In genomic region chr11:69048718-69049489, GRCh38 we compare ENCODE assay signal across 9 cellular contexts. TPM values are rescaled to one million over a fixed set of nuclear protein-coding genes. Genes with fewer than 3 reads are reported as not detected.
DNase-seq lines count a peak whose midpoint lies in the region; ATAC-seq, FAIRE-seq and TF ChIP-seq lines count a peak whose summit lies in the region.
"Had no signal": no experiment of that assay in that cellular context is flagged by ENCODE, and none has a peak within 500 bp of the region (broad histone marks: within the 10 kb centered on the region; RNA-seq: fewer than 3 reads in every experiment).

TSS of gene TPCN2 (plus strand) at chr11:69048932. CDS start at chr11:69048998, 66 bp downstream.

- H3K79me2 ChIP-seq in keratinocyte (ENCODE audit: control insufficient read depth, insufficient read depth, low read length) = peaks cover 48% of the 10 kb centered on the region

- TF ChIP-seq CTCF in AG10803 (conservative IDR thresholded peaks at IDR 0.05; ENCODE audit: low read length) (no peak), keratinocyte (optimal IDR thresholded peaks at IDR 0.05 in 1 of 3, IDR thresholded peaks at IDR 0.05 in 1 of 3, conservative IDR thresholded peaks at IDR 0.05 in 1 of 3; ENCODE audit: extremely low read depth in 1 of 3, insufficient read depth in 2 of 3, low read length in 3 of 3) (no peak)

- peaks cover 15% of the 10 kb centered on the region for H3K4me1 Mint-ChIP-seq in central memory CD8-positive, alpha-beta T cell

- peak; percentile 9 for FAIRE-seq in keratinocyte (lab: Jason Lieb, UNC)
- FAIRE-seq: TTC549 had no signal

- H3K27ac Mint-ChIP-seq in central memory CD8-positive, alpha-beta T cell (ENCODE audit: low read depth) = peak within 1 kb of the TSS; percentile 86

- ATAC-seq in GM19035 (IDR thresholded peaks at IDR 0.05; ENCODE audit: unreplicated experiment) = peak; percentile 86
- ATAC-seq in HG03354 (IDR thresholded peaks at IDR 0.05; ENCODE audit: poor library complexity, severe bottlenecking, unreplicated experiment) = peak; percentile 95
- peak; percentile 96 for ATAC-seq in activated CD4-positive, CD25-positive, alpha-beta regulatory T cell treated with anti-CD3 and anti-CD28 coated beads, Interleukin-2, amount 50 U/mL, for 24 hours
- peak; percentile 95 for ATAC-seq in central memory CD8-positive, alpha-beta T cell (replicated peaks; ENCODE audit: extremely low read depth, poor library complexity, severe bottlenecking)

- dilution Hi-C loops in keratinocyte (cut with MboI; ENCODE audit: extremely low pct_ligation_motif_present, low sequenced_read_pairs) = no loop called here

- no peaks in the 10 kb centered on the region for H3K36me3 ChIP-seq in keratinocyte (ENCODE audit: control insufficient read depth in 2 of 2, extremely low read depth in 1 of 2, insufficient read depth in 2 of 2, low read length in 2 of 2)

- DNase-seq in AG10803 (ENCODE audit: low read depth) (peak; percentile 93), NCI-H446 treated with DMSO at 0.1 percent for 48 hours (lab: John Stamatoyannopoulos, UW) (peak; percentile 87), keratinocyte (ENCODE audit: low read depth, low spot score) (peak; percentile 92)
- peak; percentile 77 to 84 for DNase-seq in central memory CD8-positive, alpha-beta T cell (ENCODE audit: low spot score in 2 of 2)
- DNase-seq in stimulated activated CD4-positive, alpha-beta T cell treated with anti-CD3 and anti-CD28 coated beads, Interleukin-12 subunit alpha, Interleukin-12 subunit beta, amount 100 ng/mL, for 48 hours (ENCODE audit: low read depth in 2 of 3, low spot score in 1 of 3) = peak; percentile 80 to 88 (median 84)

- H2AFZ ChIP-seq in keratinocyte (ENCODE audit: control insufficient read depth, low read length) = peak within 1 kb of the TSS; percentile 79

- H3K27me3 ChIP-seq in keratinocyte (ENCODE audit: control insufficient read depth, extremely low read depth, insufficient read depth, low read length) = no peaks in the 10 kb centered on the region

- peak within 1 kb of the TSS; percentile 78 for H3K4me3 Mint-ChIP-seq in central memory CD8-positive, alpha-beta T cell

- H3K4me1 ChIP-seq in keratinocyte (ENCODE audit: control insufficient read depth, extremely low read depth, insufficient read depth, low read length) = peaks cover 24% of the 10 kb centered on the region

- no peaks in the 10 kb centered on the region for H3K9me3 ChIP-seq in keratinocyte (ENCODE audit: control insufficient read depth, low read depth, low read length)

- no peaks in the 10 kb centered on the region for H3K9me1 ChIP-seq in keratinocyte (ENCODE audit: control insufficient read depth, extremely low read depth, insufficient read depth, low read length)

- H3K9me3 Mint-ChIP-seq in central memory CD8-positive, alpha-beta T cell = no peaks in the 10 kb centered on the region

- H3K9ac ChIP-seq in keratinocyte (ENCODE audit: control insufficient read depth, extremely low read depth, insufficient read depth, low read length) = peak within 1 kb of the TSS; percentile 89

- H3K27me3 Mint-ChIP-seq in central memory CD8-positive, alpha-beta T cell = no peaks in the 10 kb centered on the region

- H3K27ac ChIP-seq in keratinocyte (ENCODE audit: control insufficient read depth, insufficient read depth, low read length) = peak within 1 kb of the TSS; percentile 71

- peak within 1 kb of the TSS; percentile 92 for H3K4me2 ChIP-seq in keratinocyte (ENCODE audit: control insufficient read depth, extremely low read depth, insufficient read depth, low read depth, low read length)

- no peaks in the 10 kb centered on the region for H4K20me1 ChIP-seq in keratinocyte (ENCODE audit: control insufficient read depth, extremely low read depth, insufficient read depth, low read length)

- H3K4me3 ChIP-seq in AG10803 (ENCODE audit: low read length) (peak within 1 kb of the TSS; percentile 77), keratinocyte (ENCODE audit: control insufficient read depth in 2 of 3, extremely low read depth in 1 of 3, insufficient read depth in 2 of 3, low read depth in 1 of 3, low read length in 3 of 3) (peak within 1 kb of the TSS; percentile 82 to 94 (median 83))

- no peaks in the 10 kb centered on the region for H3K36me3 Mint-ChIP-seq in central memory CD8-positive, alpha-beta T cell (ENCODE audit: insufficient read depth)

RNA-seq across cellular contexts. Expression of gene TPCN2, which starts in this region (rescaled TPM):
- 7.7 to 12.0 TPM (median 10.0 TPM) in 3 replicates for polyA plus RNA-seq in keratinocyte
- polyA plus RNA-seq in keratinocyte (2011; ENCODE audit: low read depth) = 1.6 TPM
- 3.9 and 5.0 TPM in 2 replicates for polyA plus RNA-seq in keratinocyte (2011; cell fraction: cytosol; rRNA removed)
- 33.4 and 36.4 TPM in 2 replicates for polyA plus RNA-seq in keratinocyte (2011; cell fraction: nucleus; rRNA removed)
- 4.0 and 9.5 TPM in 2 replicates for polyA plus RNA-seq in keratinocyte (2012; ENCODE audit: low replicate concordance)
- 8.8 to 21.3 TPM (median 15.6 TPM) in 3 replicates for polyA minus RNA-seq in keratinocyte
- 7.3 TPM for polyA minus RNA-seq in keratinocyte (2011; cell fraction: cytosol; rRNA and poly(A)+ RNA removed)
- polyA minus RNA-seq in keratinocyte (2011; cell fraction: nucleus; rRNA and poly(A)+ RNA removed) = 26.0 and 29.0 TPM in 2 replicates

Comparison
In these comparisons a context has a peak if more than half of its experiments do, and no peak if none do; other contexts are left out.
1. Peak in every context shown above with its lines: DNase-seq, ATAC-seq, H3K4me3 ChIP-seq and H3K27ac ChIP-seq.